Comparison of ENCODE assay signal across 1 cellular context in genomic region chr10:79417266-79417665, GRCh38.
TF ChIP-seq lines count a peak whose summit lies in the region.

No MANE protein-coding gene starts in this region.

TF ChIP-seq in H1, 55 proteins besides CTCF, POLR2A, EP300 and RAD21:
- TF ChIP-seq RFX5 (IDR thresholded peaks at IDR 0.05; ENCODE audit: borderline replicate concordance, low read depth, low read length), result no peak
- TF ChIP-seq EGR1 (IDR thresholded peaks at IDR 0.05; ENCODE audit: borderline replicate concordance, low read depth, low read length), result no peak
- no peak for TF ChIP-seq MAFK (IDR thresholded peaks at IDR 0.05; ENCODE audit: low read depth, low read length)
- no peak for TF ChIP-seq SIRT6 (IDR thresholded peaks at IDR 0.05; ENCODE audit: low read length)
- no peak for TF ChIP-seq FOSL1 (IDR thresholded peaks at IDR 0.05; ENCODE audit: insufficient read depth, low read depth, low read length)
- no peak for TF ChIP-seq KDM1A (IDR thresholded peaks at IDR 0.05; ENCODE audit: borderline replicate concordance, low read length)
- TF ChIP-seq CHD2 (IDR thresholded peaks at IDR 0.05; ENCODE audit: low read length), result no peak
- TF ChIP-seq SUZ12 (IDR thresholded peaks at IDR 0.05; ENCODE audit: low read length), result no peak
